27 cellular contexts compared by ENCODE assay signal in genomic region chr16:28096974-28097373, GRCh38. TPM values are rescaled to one million over a fixed set of nuclear protein-coding genes. Genes with fewer than 3 reads are reported as not detected.
DNase-seq lines count a peak whose midpoint lies in the region; ATAC-seq and TF ChIP-seq lines count a peak whose summit lies in the region.
"Had no signal": no experiment of that assay in that cellular context is flagged by ENCODE, and none has a peak within 500 bp of the region (broad histone marks: within the 10 kb centered on the region; RNA-seq: fewer than 3 reads in every experiment).

No MANE protein-coding gene starts in this region.

- H3K27me3 Mint-ChIP-seq in activated T-cell treated with anti-CD3 and anti-CD28 coated beads, Interleukin-2, amount 50 U/mL, for 24 hours = no peaks in the 10 kb centered on the region
- no peaks in the 10 kb centered on the region for H3K27me3 Mint-ChIP-seq in activated T-cell treated with anti-CD3 and anti-CD28 coated beads, Interleukin-2, amount 50 U/mL, for 72 hours (ENCODE audit: low read depth)
- no peaks in the 10 kb centered on the region for H3K27me3 Mint-ChIP-seq in activated naive CD8-positive, alpha-beta T cell treated with anti-CD3 and anti-CD28 coated beads, Interleukin-2, amount 50 U/mL, for 24 hours
- H3K27me3 Mint-ChIP-seq: activated CD4-positive, alpha-beta memory T cell treated with anti-CD3 and anti-CD28 coated beads, Interleukin-2, amount 10 ng/mL, durations not matched to agents 7 days and 5 days; activated naive CD8-positive, alpha-beta T cell; effector memory CD8-positive, alpha-beta T cell; naive thymus-derived CD8-positive, alpha-beta T cell had no signal

- H3K4me1 Mint-ChIP-seq in activated T-cell treated with anti-CD3 and anti-CD28 coated beads, Interleukin-2, amount 50 U/mL, for 24 hours (ENCODE audit: low read depth) = peaks cover 1% of the 10 kb centered on the region
- H3K4me1 Mint-ChIP-seq in activated T-cell treated with anti-CD3 and anti-CD28 coated beads, Interleukin-2, amount 50 U/mL, for 72 hours (ENCODE audit: low read depth) = no peaks in the 10 kb centered on the region
- H3K4me1 Mint-ChIP-seq in activated naive CD8-positive, alpha-beta T cell treated with anti-CD3 and anti-CD28 coated beads, Interleukin-2, amount 50 U/mL, for 24 hours = no peaks in the 10 kb centered on the region
- H3K4me1 Mint-ChIP-seq in stimulated activated effector memory CD8-positive, alpha-beta T cell treated with anti-CD3 and anti-CD28 coated beads, Interleukin-12 subunit alpha, Interleukin-12 subunit beta, amount 100 ng/mL, for 72 hours = peaks cover 6% of the 10 kb centered on the region
- H3K4me1 Mint-ChIP-seq: activated CD4-positive, alpha-beta memory T cell treated with anti-CD3 and anti-CD28 coated beads, Interleukin-2, amount 10 ng/mL, durations not matched to agents 7 days and 5 days had no signal

- peaks cover 80% of the 10 kb centered on the region for H3K36me3 Mint-ChIP-seq in activated T-cell treated with anti-CD3 and anti-CD28 coated beads, Interleukin-2, amount 50 U/mL, for 24 hours (ENCODE audit: low read depth)
- peaks cover 7 to 12% of the 10 kb centered on the region in 2 donors for H3K36me3 Mint-ChIP-seq in activated T-cell treated with anti-CD3 and anti-CD28 coated beads, Interleukin-2, amount 50 U/mL, for 72 hours (ENCODE audit: insufficient read depth in 2 of 2)
- H3K36me3 Mint-ChIP-seq in activated naive CD8-positive, alpha-beta T cell treated with anti-CD3 and anti-CD28 coated beads, Interleukin-2, amount 50 U/mL, for 24 hours (ENCODE audit: low read depth) = peaks cover 29% of the 10 kb centered on the region
- peaks cover 82% of the 10 kb centered on the region for H3K36me3 Mint-ChIP-seq in stimulated activated effector memory CD8-positive, alpha-beta T cell treated with anti-CD3 and anti-CD28 coated beads, Interleukin-12 subunit alpha, Interleukin-12 subunit beta, amount 100 ng/mL, for 72 hours

- H3K36me3 ChIP-seq in left lung = peaks cover 0 to 62% of the 10 kb centered on the region in 2 donors

- H3K9me3 ChIP-seq in left lung = no peaks in the 10 kb centered on the region
- H3K9me3 ChIP-seq: BLaER1 treated with 17β-estradiol and CSF1 and Interleukin-3, amounts not matched to agents 10 nM and 100 nM; Caco-2; right lobe of liver had no signal

- intact Hi-C loops in left lung (cut with DNase I) = no loop called here

- DNase-seq in activated T-cell treated with anti-CD3 and anti-CD28 coated beads, Interleukin-2, amount 50 U/mL, for 24 hours = no peak
- DNase-seq in activated T-cell treated with anti-CD3 and anti-CD28 coated beads, Interleukin-2, amount 50 U/mL, for 72 hours = no peak
- DNase-seq in activated naive CD8-positive, alpha-beta T cell treated with anti-CD3 and anti-CD28 coated beads, Interleukin-2, amount 50 U/mL, for 24 hours = no peak
- DNase-seq in left lung (peak; percentile 29 to 79), ecto neural progenitor cell (ENCODE audit: low spot score) (no peak), DMS53 treated with DMSO at 0.1 percent for 48 hours (lab: John Stamatoyannopoulos, UW; ENCODE audit: unreplicated experiment) (no peak)
- no peak for DNase-seq in stimulated activated effector memory CD8-positive, alpha-beta T cell treated with anti-CD3 and anti-CD28 coated beads, Interleukin-12 subunit alpha, Interleukin-12 subunit beta, amount 100 ng/mL, for 72 hours (ENCODE audit: low spot score in 2 of 2)
- DNase-seq: activated CD4-positive, alpha-beta memory T cell treated with anti-CD3 and anti-CD28 coated beads, Interleukin-2, amount 10 ng/mL, durations not matched to agents 7 days and 5 days; Caco-2; effector memory CD8-positive, alpha-beta T cell; glutamatergic neuron; MM.1S; naive thymus-derived CD8-positive, alpha-beta T cell; NCI-H1436 treated with DMSO at 0.1 percent for 48 hours; NCI-H2171; NCI-H524; right lobe of liver; stimulated activated CD4-positive, alpha-beta T cell treated with anti-CD3 and anti-CD28 coated beads, Interleukin-15, amount 100 ng/mL, for 24 hours had no signal

- H3K4me3 Mint-ChIP-seq in activated T-cell treated with anti-CD3 and anti-CD28 coated beads, Interleukin-2, amount 50 U/mL, for 24 hours = no peak overlapping the region
- H3K4me3 Mint-ChIP-seq in activated T-cell treated with anti-CD3 and anti-CD28 coated beads, Interleukin-2, amount 50 U/mL, for 72 hours = no peak overlapping the region
- no peak overlapping the region for H3K4me3 Mint-ChIP-seq in activated naive CD8-positive, alpha-beta T cell treated with anti-CD3 and anti-CD28 coated beads, Interleukin-2, amount 50 U/mL, for 24 hours
- no peak overlapping the region for H3K4me3 Mint-ChIP-seq in stimulated activated effector memory CD8-positive, alpha-beta T cell treated with anti-CD3 and anti-CD28 coated beads, Interleukin-12 subunit alpha, Interleukin-12 subunit beta, amount 100 ng/mL, for 72 hours
- H3K4me3 Mint-ChIP-seq: activated CD4-positive, alpha-beta memory T cell treated with anti-CD3 and anti-CD28 coated beads, Interleukin-2, amount 10 ng/mL, durations not matched to agents 7 days and 5 days; activated naive CD8-positive, alpha-beta T cell; effector memory CD8-positive, alpha-beta T cell; T-helper 1 cell treated with Interleukin-12 subunit alpha and Interleukin-12 subunit beta and Interleukin-4 antibody, amounts not matched to agents 30 μg/mL and 1 μg/mL, for 36 hours had no signal

- no peaks in the 10 kb centered on the region for H3K9me3 Mint-ChIP-seq in activated T-cell treated with anti-CD3 and anti-CD28 coated beads, Interleukin-2, amount 50 U/mL, for 24 hours
- no peaks in the 10 kb centered on the region for H3K9me3 Mint-ChIP-seq in activated T-cell treated with anti-CD3 and anti-CD28 coated beads, Interleukin-2, amount 50 U/mL, for 72 hours
- no peaks in the 10 kb centered on the region for H3K9me3 Mint-ChIP-seq in activated naive CD8-positive, alpha-beta T cell treated with anti-CD3 and anti-CD28 coated beads, Interleukin-2, amount 50 U/mL, for 24 hours
- no peaks in the 10 kb centered on the region for H3K9me3 Mint-ChIP-seq in stimulated activated effector memory CD8-positive, alpha-beta T cell treated with anti-CD3 and anti-CD28 coated beads, Interleukin-12 subunit alpha, Interleukin-12 subunit beta, amount 100 ng/mL, for 72 hours
- H3K9me3 Mint-ChIP-seq: activated CD4-positive, alpha-beta memory T cell treated with anti-CD3 and anti-CD28 coated beads, Interleukin-2, amount 10 ng/mL, durations not matched to agents 7 days and 5 days; effector memory CD8-positive, alpha-beta T cell; naive thymus-derived CD8-positive, alpha-beta T cell; T-helper 1 cell treated with Interleukin-12 subunit alpha and Interleukin-12 subunit beta and Interleukin-4 antibody, amounts not matched to agents 30 μg/mL and 1 μg/mL, for 36 hours had no signal

- no peak overlapping the region for H3K4me3 ChIP-seq in left lung
- H3K4me3 ChIP-seq: BLaER1 treated with 17β-estradiol and CSF1 and Interleukin-3, amounts not matched to agents 10 nM and 100 nM; right lobe of liver had no signal

- H3K27ac ChIP-seq in left lung = no peak overlapping the region
- H3K27ac ChIP-seq: BLaER1 treated with 17β-estradiol and CSF1 and Interleukin-3, amounts not matched to agents 10 nM and 100 nM; parathyroid adenoma; right lobe of liver; VCaP had no signal

- ATAC-seq in activated T-cell treated with anti-CD3 and anti-CD28 coated beads, Interleukin-2, amount 50 U/mL, for 72 hours (replicated peaks in 1 of 2) = no peak
- peak; percentile 8 for ATAC-seq in activated naive CD8-positive, alpha-beta T cell treated with anti-CD3 and anti-CD28 coated beads, Interleukin-2, amount 50 U/mL, for 24 hours
- ATAC-seq in left lung = no peak
- no peak for ATAC-seq in stimulated activated effector memory CD8-positive, alpha-beta T cell treated with anti-CD3 and anti-CD28 coated beads, Interleukin-12 subunit alpha, Interleukin-12 subunit beta, amount 100 ng/mL, for 72 hours
- ATAC-seq in GM18498 (IDR thresholded peaks at IDR 0.05; ENCODE audit: unreplicated experiment) = no peak
- ATAC-seq: effector memory CD8-positive, alpha-beta T cell; naive thymus-derived CD8-positive, alpha-beta T cell had no signal

- H3K27me3 ChIP-seq in left lung = no peaks in the 10 kb centered on the region
- H3K27me3 ChIP-seq: BLaER1 treated with 17β-estradiol and CSF1 and Interleukin-3, amounts not matched to agents 10 nM and 100 nM; right lobe of liver had no signal

- peak overlapping the region; percentile 15 for H3K27ac Mint-ChIP-seq in activated T-cell treated with anti-CD3 and anti-CD28 coated beads, Interleukin-2, amount 50 U/mL, for 24 hours
- H3K27ac Mint-ChIP-seq in activated T-cell treated with anti-CD3 and anti-CD28 coated beads, Interleukin-2, amount 50 U/mL, for 72 hours = no peak overlapping the region
- no peak overlapping the region for H3K27ac Mint-ChIP-seq in activated naive CD8-positive, alpha-beta T cell treated with anti-CD3 and anti-CD28 coated beads, Interleukin-2, amount 50 U/mL, for 24 hours
- peak overlapping the region; percentile 61 for H3K27ac Mint-ChIP-seq in stimulated activated effector memory CD8-positive, alpha-beta T cell treated with anti-CD3 and anti-CD28 coated beads, Interleukin-12 subunit alpha, Interleukin-12 subunit beta, amount 100 ng/mL, for 72 hours
- H3K27ac Mint-ChIP-seq: activated CD4-positive, alpha-beta memory T cell treated with anti-CD3 and anti-CD28 coated beads, Interleukin-2, amount 10 ng/mL, durations not matched to agents 7 days and 5 days; activated naive CD8-positive, alpha-beta T cell; T-helper 1 cell treated with Interleukin-12 subunit alpha and Interleukin-12 subunit beta and Interleukin-4 antibody, amounts not matched to agents 30 μg/mL and 1 μg/mL, for 36 hours had no signal

- H3K4me1 ChIP-seq in left lung = no peaks in the 10 kb centered on the region
- H3K4me1 ChIP-seq: BLaER1 treated with 17β-estradiol and CSF1 and Interleukin-3, amounts not matched to agents 10 nM and 100 nM; Caco-2; parathyroid adenoma; right lobe of liver had no signal

- TF ChIP-seq CTCF in left lung (IDR thresholded peaks at IDR 0.05) = no peak

RNA-seq across cellular contexts. Expression of gene GSG1L, which starts 33.5 kb away (rescaled TPM):
- not detected for total RNA-seq in activated T-cell treated with anti-CD3 and anti-CD28 coated beads, Interleukin-2, amount 50 U/mL, for 72 hours
- total RNA-seq in left lung = under 1 TPM in 1 of 2 donors, not detected in 1; 0.20 TPM
- total RNA-seq: Caco-2; Daoy; fibroblast of lung; naive thymus-derived CD8-positive, alpha-beta T cell; RPMI7951 had no signal

Comparison
In these comparisons a context has a peak if more than half of its experiments do, and no peak if none do; other contexts are left out.
1. H3K27ac Mint-ChIP-seq: peak in activated T-cell treated with anti-CD3 and anti-CD28 coated beads, Interleukin-2, amount 50 U/mL, for 24 hours (single experiment) and stimulated activated effector memory CD8-positive, alpha-beta T cell treated with anti-CD3 and anti-CD28 coated beads, Interleukin-12 subunit alpha, Interleukin-12 subunit beta, amount 100 ng/mL, for 72 hours (single experiment); none in activated T-cell treated with anti-CD3 and anti-CD28 coated beads, Interleukin-2, amount 50 U/mL, for 72 hours (single experiment) and activated naive CD8-positive, alpha-beta T cell treated with anti-CD3 and anti-CD28 coated beads, Interleukin-2, amount 50 U/mL, for 24 hours (single experiment).
2. DNase-seq: peak in left lung (2 of 2); none in activated T-cell treated with anti-CD3 and anti-CD28 coated beads, Interleukin-2, amount 50 U/mL, for 24 hours (single experiment), activated T-cell treated with anti-CD3 and anti-CD28 coated beads, Interleukin-2, amount 50 U/mL, for 72 hours (0 of 2), activated naive CD8-positive, alpha-beta T cell treated with anti-CD3 and anti-CD28 coated beads, Interleukin-2, amount 50 U/mL, for 24 hours (single experiment), stimulated activated effector memory CD8-positive, alpha-beta T cell treated with anti-CD3 and anti-CD28 coated beads, Interleukin-12 subunit alpha, Interleukin-12 subunit beta, amount 100 ng/mL, for 72 hours (0 of 2), ecto neural progenitor cell (single experiment) and DMS53 treated with DMSO at 0.1 percent for 48 hours (single experiment).